Comparison of ENCODE assay signal across 6 cellular contexts in the genomic region with DNA sequence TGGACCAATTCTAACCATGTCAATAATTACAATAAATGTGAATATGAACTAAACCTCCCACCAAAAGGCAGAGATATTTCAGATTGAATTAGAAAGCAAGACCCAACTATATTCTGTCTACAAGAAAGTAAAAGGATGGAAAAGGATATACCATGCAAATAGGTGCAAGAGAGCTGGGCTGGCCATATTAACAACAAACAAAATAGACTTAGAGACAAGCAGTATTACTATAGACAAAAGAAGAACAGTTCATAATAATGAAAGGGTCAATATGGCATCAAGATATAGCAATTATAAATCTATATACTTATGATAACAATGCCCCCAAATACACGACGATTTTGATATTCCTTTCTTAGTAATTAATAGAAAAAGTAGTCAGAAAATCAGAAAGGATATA.
"Had no signal": no experiment of that assay in that cellular context is flagged by ENCODE, and none has a peak within 500 bp of the region (broad histone marks: within the 10 kb centered on the region; RNA-seq: fewer than 3 reads in every experiment).

No MANE protein-coding gene starts in this region.

- ATAC-seq: GM12878 had no signal

- H3K4me3 ChIP-seq: GM12878 had no signal

- FAIRE-seq: GM12878, GM12891, GM12892, GM18507, GM19239 had no signal

- DNase-seq: GF-D8 had no signal
